In the genomic region with DNA sequence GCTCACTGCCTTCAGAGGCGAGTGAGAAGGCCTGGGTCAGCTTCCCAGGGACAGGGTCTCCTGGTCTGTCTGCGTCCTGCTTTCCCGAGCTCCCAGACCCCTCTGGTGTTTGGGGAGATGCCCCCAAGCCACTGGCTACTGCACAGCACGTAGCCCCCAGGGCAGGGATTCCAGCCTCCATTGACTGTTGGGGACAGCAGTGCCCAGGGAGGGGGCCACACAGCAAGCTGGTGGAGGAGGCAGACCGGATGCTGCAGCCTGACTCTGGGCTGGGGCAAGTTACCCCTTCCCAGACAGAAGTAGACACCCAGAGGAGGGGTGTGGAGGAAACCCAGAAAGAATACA, we compare ENCODE assay signal across 1 cellular context.
TF ChIP-seq lines count a peak whose summit lies in the region.

No MANE protein-coding gene starts in this region.

TF ChIP-seq in IMR-90, 13 proteins besides CTCF, POLR2A, EP300 and RAD21:
- no peak for TF ChIP-seq BHLHE40 (IDR thresholded peaks at IDR 0.05; ENCODE audit: low read depth, low read length)
- TF ChIP-seq RFX5 (IDR thresholded peaks at IDR 0.05; ENCODE audit: low read depth, low read length), result no peak
- no peak for TF ChIP-seq MAFK (IDR thresholded peaks at IDR 0.05; ENCODE audit: low read depth, low read length)
- no peak for TF ChIP-seq RCOR1 (IDR thresholded peaks at IDR 0.05; ENCODE audit: insufficient replicate concordance, low read length)
- TF ChIP-seq SMC3 (IDR thresholded peaks at IDR 0.05; ENCODE audit: low read depth, low read length), result no peak
- TF ChIP-seq, protein P1, sequence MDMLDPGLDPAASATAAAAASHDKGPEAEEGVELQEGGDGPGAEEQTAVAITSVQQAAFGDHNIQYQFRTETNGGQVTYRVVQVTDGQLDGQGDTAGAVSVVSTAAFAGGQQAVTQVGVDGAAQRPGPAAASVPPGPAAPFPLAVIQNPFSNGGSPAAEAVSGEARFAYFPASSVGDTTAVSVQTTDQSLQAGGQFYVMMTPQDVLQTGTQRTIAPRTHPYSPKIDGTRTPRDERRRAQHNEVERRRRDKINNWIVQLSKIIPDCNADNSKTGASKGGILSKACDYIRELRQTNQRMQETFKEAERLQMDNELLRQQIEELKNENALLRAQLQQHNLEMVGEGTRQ (IDR thresholded peaks at IDR 0.05; ENCODE audit: low read depth, low read length), result no peak
- no peak for TF ChIP-seq MXI1 (IDR thresholded peaks at IDR 0.05; ENCODE audit: borderline replicate concordance, low read depth, low read length)
- no peak for TF ChIP-seq CEBPB (IDR thresholded peaks at IDR 0.05; ENCODE audit: low read depth, low read length)
- no peak for TF ChIP-seq NFE2L2 (IDR thresholded peaks at IDR 0.05; ENCODE audit: low read depth, low read length)
- TF ChIP-seq MAZ (IDR thresholded peaks at IDR 0.05; ENCODE audit: borderline replicate concordance, low read depth, low read length), result no peak
